23 cellular contexts compared by ENCODE assay signal in the genomic region with DNA sequence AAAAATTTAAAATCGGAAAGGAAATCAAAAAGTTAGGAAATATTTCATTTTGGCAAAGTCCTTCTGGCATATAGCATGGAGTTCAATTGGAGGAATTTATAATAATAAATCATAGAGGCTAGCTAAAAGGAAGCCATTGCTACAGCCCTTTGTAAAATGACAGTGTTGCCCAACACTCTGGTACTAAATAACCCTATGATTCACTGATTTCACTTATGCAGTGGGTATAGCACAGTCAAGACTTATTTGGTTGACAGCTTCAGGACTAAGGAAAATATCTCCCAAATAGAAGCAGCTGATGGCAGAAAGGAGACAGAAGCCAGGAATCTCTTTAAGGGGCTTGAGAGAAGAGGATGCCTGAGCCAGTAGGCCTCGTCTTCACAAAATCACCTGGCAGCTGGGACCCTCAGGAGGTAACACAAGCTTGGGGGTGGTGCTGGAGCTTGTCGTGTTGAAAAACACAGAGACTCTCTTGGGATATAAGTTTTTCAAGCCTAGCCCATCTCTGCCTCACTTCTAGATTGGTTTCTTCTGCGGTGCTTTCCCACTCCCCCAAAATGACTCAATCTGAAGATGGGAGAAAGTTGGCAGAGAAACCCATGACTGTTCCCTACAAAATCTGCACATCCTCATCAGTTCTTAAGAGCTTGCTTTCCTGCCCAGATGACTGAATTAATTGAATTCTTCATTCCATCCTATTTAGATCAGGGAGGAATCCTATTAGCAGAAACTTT. TPM values are rescaled to one million over a fixed set of nuclear protein-coding genes. Genes with fewer than 3 reads are reported as not detected.
DNase-seq lines count a peak whose midpoint lies in the region; ATAC-seq, FAIRE-seq and TF ChIP-seq lines count a peak whose summit lies in the region.
"Had no signal": no experiment of that assay in that cellular context is flagged by ENCODE, and none has a peak within 500 bp of the region (broad histone marks: within the 10 kb centered on the region; RNA-seq: fewer than 3 reads in every experiment).

No MANE protein-coding gene starts in this region.

- H3T11ph ChIP-seq in H9 (ENCODE audit: low read length), result no peak overlapping the region

- intact Hi-C loops in tibial artery (cut with DNase I; ENCODE audit: low total_unique reads), result no loop called here

- H3K23ac ChIP-seq in H9 (ENCODE audit: insufficient read length, low read depth, low read length), result no peak overlapping the region

- H3K9ac ChIP-seq in astrocyte (ENCODE audit: low read length), result no peak overlapping the region
- H3K9ac ChIP-seq in H9 (ENCODE audit: extremely low read depth, insufficient read length, low read length), result no peak overlapping the region

- no peaks in the 10 kb centered on the region for H3K4me1 Mint-ChIP-seq in astrocyte (ENCODE audit: low read depth, unreplicated experiment)
- H3K4me1 Mint-ChIP-seq in H9, result no peaks in the 10 kb centered on the region
- H3K4me1 Mint-ChIP-seq: CD4-positive, CD25-positive, alpha-beta regulatory T cell; natural killer cell had no signal

- no peak for TF ChIP-seq CTCF in astrocyte (IDR thresholded peaks at IDR 0.05; ENCODE audit: insufficient read depth, low read depth, low read length)
- TF ChIP-seq CTCF in H9 (conservative IDR thresholded peaks at IDR 0.05), result no peak
- TF ChIP-seq CTCF in tibial artery (IDR thresholded peaks at IDR 0.05), result no peak

- no peak overlapping the region for H2BK5ac ChIP-seq in H9 (ENCODE audit: insufficient read length, low read length)

- no peak overlapping the region for H3K27ac Mint-ChIP-seq in astrocyte (ENCODE audit: unreplicated experiment)
- no peak overlapping the region; a peak in 1 of 7 replicates for H3K27ac Mint-ChIP-seq in H9
- H3K27ac Mint-ChIP-seq: CD4-positive, CD25-positive, alpha-beta regulatory T cell; dendritic cell treated with granulocyte-macrophage colony-stimulating factor and Interleukin-4, amounts not matched to agents 40 ng/mL and 50 ng/mL, for 4 days; natural killer cell had no signal

- WGBS in H9 (ENCODE audit: extremely low coverage, insufficient read length, low lambda C conversion rate), result no CpG with 5 or more reads among the region's 4 CpGs

- H4K8ac ChIP-seq in H9 (replicated peaks; ENCODE audit: insufficient read length, low read depth, low read length), result no peak overlapping the region

- H2AFZ ChIP-seq in astrocyte (ENCODE audit: low read depth, low read length) (no peak overlapping the region), H9 (ENCODE audit: low read length) (no peak overlapping the region)

- no peak overlapping the region for H3K18ac ChIP-seq in H9 (ENCODE audit: insufficient read length, low read depth, low read length)

- peak; percentile 48 for ATAC-seq in GM19463 (IDR thresholded peaks at IDR 0.05; ENCODE audit: unreplicated experiment)
- ATAC-seq in GM18909 (IDR thresholded peaks at IDR 0.05; ENCODE audit: poor library complexity, unreplicated experiment), result no peak
- no peak for ATAC-seq in GM18867 (IDR thresholded peaks at IDR 0.05; ENCODE audit: unreplicated experiment)
- ATAC-seq: left lung, natural killer cell, pancreas had no signal

- H2BK15ac ChIP-seq in H9 (ENCODE audit: low read depth, low read length), result no peak overlapping the region

- H4K5ac ChIP-seq in H9 (ENCODE audit: insufficient read length, low read depth, low read length), result no peak overlapping the region

- H3K4me3 Mint-ChIP-seq in astrocyte (ENCODE audit: unreplicated experiment), result no peak overlapping the region
- no peak overlapping the region for H3K4me3 Mint-ChIP-seq in H9
- H3K4me3 Mint-ChIP-seq: CD4-positive, CD25-positive, alpha-beta regulatory T cell; dendritic cell treated with granulocyte-macrophage colony-stimulating factor and Interleukin-4, amounts not matched to agents 40 ng/mL and 50 ng/mL, for 4 days; natural killer cell had no signal

- H2BK12ac ChIP-seq in H9 (ENCODE audit: insufficient read length, low read depth, low read length), result no peak overlapping the region

- H3K9me3 ChIP-seq in astrocyte (ENCODE audit: insufficient read depth, low read depth, low read length) (no peaks in the 10 kb centered on the region), H9 (ENCODE audit: control insufficient read depth, low read depth, low read length) (no peaks in the 10 kb centered on the region), tibial artery (no peaks in the 10 kb centered on the region)
- H3K9me3 ChIP-seq: left lung, pancreas, sigmoid colon, suprapubic skin had no signal

- no peak overlapping the region for H3K4me3 ChIP-seq in astrocyte (ENCODE audit: insufficient read depth, low read depth, low read length)
- no peak overlapping the region for H3K4me3 ChIP-seq in tibial artery
- H3K4me3 ChIP-seq: cardiac muscle cell, left lung, pancreas, sigmoid colon, suprapubic skin had no signal

- H3K4me2 ChIP-seq in astrocyte (ENCODE audit: low read length), result no peak overlapping the region
- no peak overlapping the region for H3K4me2 ChIP-seq in H9 (ENCODE audit: insufficient read depth, insufficient read length, low read length)

- H3K4ac ChIP-seq in H9 (ENCODE audit: low read depth, low read length), result no peak overlapping the region

- no peaks in the 10 kb centered on the region for H3K79me1 ChIP-seq in H9 (ENCODE audit: insufficient read depth, low read depth, low read length, poor library complexity, severe bottlenecking)

- H3K79me2 ChIP-seq in astrocyte (ENCODE audit: insufficient read depth, low read length) (no peaks in the 10 kb centered on the region), H9 (ENCODE audit: insufficient read depth, low read length) (no peaks in the 10 kb centered on the region)

- H3K56ac ChIP-seq in H9 (ENCODE audit: insufficient read length, low read depth, low read length), result no peak overlapping the region

- H3K27ac ChIP-seq in astrocyte (ENCODE audit: low read depth, low read length) (no peak overlapping the region), H9 (ENCODE audit: insufficient read length, low read depth, low read length) (no peak overlapping the region), tibial artery (no peak overlapping the region)
- H3K27ac ChIP-seq: cardiac muscle cell, left lung, pancreas, sigmoid colon, suprapubic skin had no signal

- H3K36me3 Mint-ChIP-seq in astrocyte (ENCODE audit: low read depth, unreplicated experiment) (no peaks in the 10 kb centered on the region), H9 (ENCODE audit: insufficient read depth in 1 of 3, low read depth in 3 of 3) (no peaks in the 10 kb centered on the region)
- H3K36me3 Mint-ChIP-seq: CD4-positive, CD25-positive, alpha-beta regulatory T cell; natural killer cell had no signal

- DNase-seq in HT1080 (ENCODE audit: low read depth) (peak; percentile 81), astrocyte (ENCODE audit: low read depth) (peak; percentile 57), kidney tubule cell (ENCODE audit: low spot score) (peak; percentile 17), H9 (no peak), tibial artery (no peak)
- DNase-seq: activated CD4-positive, alpha-beta T cell treated with anti-CD3 and anti-CD28 coated beads for 1 hour; activated gamma-delta T cell treated with Interleukin-2 at 50 U/mL for 16 hours; activated T-cell treated with anti-CD3 and anti-CD28 coated beads, Interleukin-2, amount 50 U/mL, for 1 hour; CD4-positive, CD25-positive, alpha-beta regulatory T cell; left lung; midbrain; natural killer cell; NCI-H1436 treated with DMSO at 0.1 percent for 48 hours; NCI-H2171; NCI-H748 treated with DMSO at 0.1 percent for 48 hours; pancreas; sigmoid colon had no signal

- H3K4me1 ChIP-seq in astrocyte (ENCODE audit: insufficient read depth, low read length), result no peaks in the 10 kb centered on the region
- H3K4me1 ChIP-seq in H9 (ENCODE audit: insufficient read depth, low read length), result no peaks in the 10 kb centered on the region
- H3K4me1 ChIP-seq in tibial artery, result no peaks in the 10 kb centered on the region
- H3K4me1 ChIP-seq: left lung, pancreas, sigmoid colon, suprapubic skin had no signal

- FAIRE-seq in astrocyte (lab: Jason Lieb, UNC), result no peak
- FAIRE-seq: pancreas had no signal

- H3K27me3 Mint-ChIP-seq in astrocyte (ENCODE audit: low read depth, unreplicated experiment), result no peaks in the 10 kb centered on the region
- no peaks in the 10 kb centered on the region for H3K27me3 Mint-ChIP-seq in H9 (ENCODE audit: low read depth)
- H3K27me3 Mint-ChIP-seq: CD4-positive, CD25-positive, alpha-beta regulatory T cell; dendritic cell treated with granulocyte-macrophage colony-stimulating factor and Interleukin-4, amounts not matched to agents 40 ng/mL and 50 ng/mL, for 4 days had no signal

- H4K20me1 ChIP-seq in astrocyte (ENCODE audit: insufficient read depth, low read length) (no peaks in the 10 kb centered on the region), H9 (ENCODE audit: control insufficient read depth, insufficient read depth, insufficient read length) (no peaks in the 10 kb centered on the region)

- no peaks in the 10 kb centered on the region for H3K36me3 ChIP-seq in astrocyte (ENCODE audit: insufficient read depth, low read length)
- no peaks in the 10 kb centered on the region for H3K36me3 ChIP-seq in tibial artery
- H3K36me3 ChIP-seq: cardiac muscle cell, left lung, pancreas, sigmoid colon, suprapubic skin had no signal

- H3K23me2 ChIP-seq in H9 (ENCODE audit: insufficient read length, low read depth, low read length, poor library complexity, severe bottlenecking), result no peaks in the 10 kb centered on the region

- no peak overlapping the region for H2BK120ac ChIP-seq in H9 (ENCODE audit: low read depth, low read length, poor library complexity, severe bottlenecking)

- H3K9me3 Mint-ChIP-seq in astrocyte (ENCODE audit: unreplicated experiment) (no peaks in the 10 kb centered on the region), H9 (no peaks in the 10 kb centered on the region; a peak in 1 of 5 replicates)
- H3K9me3 Mint-ChIP-seq: dendritic cell treated with granulocyte-macrophage colony-stimulating factor and Interleukin-4, amounts not matched to agents 40 ng/mL and 50 ng/mL, for 4 days had no signal

- H3K27me3 ChIP-seq in astrocyte (ENCODE audit: insufficient read depth, low read length) (no peaks in the 10 kb centered on the region), H9 (ENCODE audit: insufficient read depth, low read length) (no peaks in the 10 kb centered on the region), tibial artery (no peaks in the 10 kb centered on the region)
- H3K27me3 ChIP-seq: cardiac muscle cell, left lung, pancreas, sigmoid colon, suprapubic skin had no signal

- no peak overlapping the region for H3K14ac ChIP-seq in H9 (ENCODE audit: insufficient read depth, low read length)

- H2BK20ac ChIP-seq in H9 (ENCODE audit: low read depth, low read length, poor library complexity, severe bottlenecking), result no peak overlapping the region

- H4K91ac ChIP-seq in H9 (ENCODE audit: insufficient read length, low read depth, low read length), result no peak overlapping the region

- H2AK5ac ChIP-seq in H9 (ENCODE audit: insufficient read length, low read length), result no peak overlapping the region

RNA-seq across cellular contexts. Expression of a gene that starts 38.4 kb away (rescaled TPM):
- total RNA-seq in HT1080 (2014; rRNA removed; shearing (Covaris generic)), result 18.5 and 23.7 TPM in 2 replicates
- polyA plus RNA-seq in HT1080 (2015; cell fraction: cytosol; rRNA removed), result 4.3 and 5.7 TPM in 2 replicates
- 14.7 and 14.8 TPM in 2 replicates for polyA plus RNA-seq in HT1080 (2015; cell fraction: nucleus; rRNA removed)
- total RNA-seq in astrocyte, result 1.3 and 1.6 TPM in 2 replicates
- total RNA-seq in H9 (2021), result 0.26 TPM in 1 of 2 replicates, not detected in the other
- total RNA-seq: CD4-positive, CD25-positive, alpha-beta regulatory T cell; natural killer cell had no signal
- polyA plus RNA-seq: CD4-positive, CD25-positive, alpha-beta regulatory T cell had no signal

Comparison
In these comparisons a context has a peak if more than half of its experiments do, and no peak if none do; other contexts are left out.
1. DNase-seq: peak in HT1080 (single experiment), astrocyte (single experiment) and kidney tubule cell (single experiment); none in H9 (single experiment) and tibial artery (0 of 2).